Comparison of ENCODE assay signal across 1 cellular context in the genomic region with DNA sequence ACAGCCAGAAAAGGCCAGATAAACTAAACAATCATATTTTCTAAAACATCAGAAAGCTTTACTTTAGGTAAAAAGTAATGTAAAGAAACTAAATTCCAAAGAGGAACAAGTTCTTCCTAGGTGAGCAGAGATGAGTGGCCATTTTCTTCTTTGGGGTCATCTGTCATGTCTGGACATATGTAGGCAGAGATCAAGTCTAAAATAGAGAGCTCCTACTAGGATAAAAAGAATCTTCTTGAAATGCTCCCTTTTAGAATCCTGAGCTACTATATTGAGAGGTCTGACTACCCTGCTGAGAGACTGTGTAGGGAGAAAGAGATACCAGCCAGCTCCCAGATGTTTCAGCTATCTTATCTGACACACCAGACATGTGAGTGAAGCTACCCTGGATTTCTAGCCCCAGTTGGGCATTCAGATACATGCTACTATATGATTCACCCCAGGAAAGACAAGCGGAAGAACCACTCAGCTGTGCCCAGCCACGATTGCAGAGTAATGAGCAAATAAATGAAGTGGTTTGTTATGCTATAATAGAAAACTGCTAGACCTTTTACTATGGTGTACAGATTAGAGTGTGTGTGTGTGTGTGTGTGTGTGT.
TF ChIP-seq lines count a peak whose summit lies in the region.

No MANE protein-coding gene starts in this region.

TF ChIP-seq in K562, 482 proteins besides CTCF, POLR2A, EP300 and RAD21 (continued from another document and continues in another):
- TF ChIP-seq TEAD1 (CRISPR knock-in tag; IDR thresholded peaks at IDR 0.05), result peak in 1 of 2 experiments; percentile 84; a peak in 2 of 4 replicates
- TF ChIP-seq SOX6 (IDR thresholded peaks at IDR 0.05), result peak; percentile 93
- TF ChIP-seq, protein P1, sequence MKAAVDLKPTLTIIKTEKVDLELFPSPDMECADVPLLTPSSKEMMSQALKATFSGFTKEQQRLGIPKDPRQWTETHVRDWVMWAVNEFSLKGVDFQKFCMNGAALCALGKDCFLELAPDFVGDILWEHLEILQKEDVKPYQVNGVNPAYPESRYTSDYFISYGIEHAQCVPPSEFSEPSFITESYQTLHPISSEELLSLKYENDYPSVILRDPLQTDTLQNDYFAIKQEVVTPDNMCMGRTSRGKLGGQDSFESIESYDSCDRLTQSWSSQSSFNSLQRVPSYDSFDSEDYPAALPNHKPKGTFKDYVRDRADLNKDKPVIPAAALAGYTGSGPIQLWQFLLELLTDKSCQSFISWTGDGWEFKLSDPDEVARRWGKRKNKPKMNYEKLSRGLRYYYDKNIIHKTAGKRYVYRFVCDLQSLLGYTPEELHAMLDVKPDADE (conservative IDR thresholded peaks at IDR 0.05; ENCODE audit: control insufficient read depth, low read depth, low read length), result peak; percentile 67; the same call in 1 of the 2 replicates
- no peak for TF ChIP-seq CBX1 (IDR thresholded peaks at IDR 0.05; ENCODE audit: low read depth)
- TF ChIP-seq PTTG1 (tag; IDR thresholded peaks at IDR 0.05; ENCODE audit: low read depth), result no peak
- peak; percentile 65; the same call in 1 of the 2 replicates for TF ChIP-seq ZNF274 (IDR thresholded peaks at IDR 0.05; ENCODE audit: borderline replicate concordance, low read depth, low read length)
- TF ChIP-seq ZNF696 (CRISPR knock-in tag; conservative IDR thresholded peaks at IDR 0.05), result no peak
- TF ChIP-seq, protein P2, sequence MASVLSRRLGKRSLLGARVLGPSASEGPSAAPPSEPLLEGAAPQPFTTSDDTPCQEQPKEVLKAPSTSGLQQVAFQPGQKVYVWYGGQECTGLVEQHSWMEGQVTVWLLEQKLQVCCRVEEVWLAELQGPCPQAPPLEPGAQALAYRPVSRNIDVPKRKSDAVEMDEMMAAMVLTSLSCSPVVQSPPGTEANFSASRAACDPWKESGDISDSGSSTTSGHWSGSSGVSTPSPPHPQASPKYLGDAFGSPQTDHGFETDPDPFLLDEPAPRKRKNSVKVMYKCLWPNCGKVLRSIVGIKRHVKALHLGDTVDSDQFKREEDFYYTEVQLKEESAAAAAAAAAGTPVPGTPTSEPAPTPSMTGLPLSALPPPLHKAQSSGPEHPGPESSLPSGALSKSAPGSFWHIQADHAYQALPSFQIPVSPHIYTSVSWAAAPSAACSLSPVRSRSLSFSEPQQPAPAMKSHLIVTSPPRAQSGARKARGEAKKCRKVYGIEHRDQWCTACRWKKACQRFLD (CRISPR knock-in tag; IDR thresholded peaks at IDR 0.05), result peak; percentile 93; the same call in 1 of the 2 replicates
- peak; percentile 99 for TF ChIP-seq POLR2AphosphoS5 (IDR thresholded peaks at IDR 0.05; ENCODE audit: control insufficient read depth, insufficient read depth, low read depth, low read length)
- 0 out of 2 replicates have a peak, but pooled peaks have one; percentile 78 for TF ChIP-seq ERF (CRISPR knock-in tag; IDR thresholded peaks at IDR 0.05)
- peak; percentile 78; the same call in 1 of the 2 replicates for TF ChIP-seq RNF2 (IDR thresholded peaks at IDR 0.05)
- TF ChIP-seq ASH1L (IDR thresholded peaks at IDR 0.05; ENCODE audit: borderline replicate concordance, low read depth, partially characterized antibody), result no peak
- TF ChIP-seq ZBED1 (IDR thresholded peaks at IDR 0.05), result peak; percentile 71; the same call in 1 of the 2 replicates
- TF ChIP-seq ETV1 (tag; conservative IDR thresholded peaks at IDR 0.05; ENCODE audit: low read depth), result peak; percentile 86
- no peak for TF ChIP-seq ELF1 (tag; IDR thresholded peaks at IDR 0.05)
- TF ChIP-seq DACH1 (IDR thresholded peaks at IDR 0.05; ENCODE audit: partially characterized antibody), result peak; percentile 91
- TF ChIP-seq SMC3 (conservative IDR thresholded peaks at IDR 0.05; ENCODE audit: insufficient read depth, low read depth, low read length), result no peak
- TF ChIP-seq ZNF174 (CRISPR knock-in tag; IDR thresholded peaks at IDR 0.05), result no peak
- no peak for TF ChIP-seq ZC3H4 (CRISPR knock-in tag; IDR thresholded peaks at IDR 0.05; ENCODE audit: borderline replicate concordance)
- no peak for TF ChIP-seq SLC30A9 (CRISPR knock-in tag; IDR thresholded peaks at IDR 0.05)
- TF ChIP-seq ZNF408 (CRISPR knock-in tag; IDR thresholded peaks at IDR 0.05; ENCODE audit: low read depth), result no peak
- TF ChIP-seq NELFE (IDR thresholded peaks at IDR 0.05; ENCODE audit: insufficient read depth, insufficient read length), result no peak
- TF ChIP-seq, protein P3, sequence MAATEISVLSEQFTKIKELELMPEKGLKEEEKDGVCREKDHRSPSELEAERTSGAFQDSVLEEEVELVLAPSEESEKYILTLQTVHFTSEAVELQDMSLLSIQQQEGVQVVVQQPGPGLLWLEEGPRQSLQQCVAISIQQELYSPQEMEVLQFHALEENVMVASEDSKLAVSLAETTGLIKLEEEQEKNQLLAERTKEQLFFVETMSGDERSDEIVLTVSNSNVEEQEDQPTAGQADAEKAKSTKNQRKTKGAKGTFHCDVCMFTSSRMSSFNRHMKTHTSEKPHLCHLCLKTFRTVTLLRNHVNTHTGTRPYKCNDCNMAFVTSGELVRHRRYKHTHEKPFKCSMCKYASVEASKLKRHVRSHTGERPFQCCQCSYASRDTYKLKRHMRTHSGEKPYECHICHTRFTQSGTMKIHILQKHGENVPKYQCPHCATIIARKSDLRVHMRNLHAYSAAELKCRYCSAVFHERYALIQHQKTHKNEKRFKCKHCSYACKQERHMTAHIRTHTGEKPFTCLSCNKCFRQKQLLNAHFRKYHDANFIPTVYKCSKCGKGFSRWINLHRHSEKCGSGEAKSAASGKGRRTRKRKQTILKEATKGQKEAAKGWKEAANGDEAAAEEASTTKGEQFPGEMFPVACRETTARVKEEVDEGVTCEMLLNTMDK (IDR thresholded peaks at IDR 0.05; ENCODE audit: borderline replicate concordance, insufficient read depth, low read depth, low read length, poor library complexity, severe bottlenecking), result no peak
- TF ChIP-seq DMBX1 (CRISPR knock-in tag; IDR thresholded peaks at IDR 0.05; ENCODE audit: borderline replicate concordance), result peak; percentile 93
- TF ChIP-seq TAF15 (IDR thresholded peaks at IDR 0.05; ENCODE audit: low read depth, low read length), result no peak
- peak; percentile 97 for TF ChIP-seq MTA2 (IDR thresholded peaks at IDR 0.05; ENCODE audit: low read depth)
- TF ChIP-seq KAT7 (CRISPR knock-in tag; IDR thresholded peaks at IDR 0.05; ENCODE audit: borderline replicate concordance), result no peak
- TF ChIP-seq, protein P4, sequence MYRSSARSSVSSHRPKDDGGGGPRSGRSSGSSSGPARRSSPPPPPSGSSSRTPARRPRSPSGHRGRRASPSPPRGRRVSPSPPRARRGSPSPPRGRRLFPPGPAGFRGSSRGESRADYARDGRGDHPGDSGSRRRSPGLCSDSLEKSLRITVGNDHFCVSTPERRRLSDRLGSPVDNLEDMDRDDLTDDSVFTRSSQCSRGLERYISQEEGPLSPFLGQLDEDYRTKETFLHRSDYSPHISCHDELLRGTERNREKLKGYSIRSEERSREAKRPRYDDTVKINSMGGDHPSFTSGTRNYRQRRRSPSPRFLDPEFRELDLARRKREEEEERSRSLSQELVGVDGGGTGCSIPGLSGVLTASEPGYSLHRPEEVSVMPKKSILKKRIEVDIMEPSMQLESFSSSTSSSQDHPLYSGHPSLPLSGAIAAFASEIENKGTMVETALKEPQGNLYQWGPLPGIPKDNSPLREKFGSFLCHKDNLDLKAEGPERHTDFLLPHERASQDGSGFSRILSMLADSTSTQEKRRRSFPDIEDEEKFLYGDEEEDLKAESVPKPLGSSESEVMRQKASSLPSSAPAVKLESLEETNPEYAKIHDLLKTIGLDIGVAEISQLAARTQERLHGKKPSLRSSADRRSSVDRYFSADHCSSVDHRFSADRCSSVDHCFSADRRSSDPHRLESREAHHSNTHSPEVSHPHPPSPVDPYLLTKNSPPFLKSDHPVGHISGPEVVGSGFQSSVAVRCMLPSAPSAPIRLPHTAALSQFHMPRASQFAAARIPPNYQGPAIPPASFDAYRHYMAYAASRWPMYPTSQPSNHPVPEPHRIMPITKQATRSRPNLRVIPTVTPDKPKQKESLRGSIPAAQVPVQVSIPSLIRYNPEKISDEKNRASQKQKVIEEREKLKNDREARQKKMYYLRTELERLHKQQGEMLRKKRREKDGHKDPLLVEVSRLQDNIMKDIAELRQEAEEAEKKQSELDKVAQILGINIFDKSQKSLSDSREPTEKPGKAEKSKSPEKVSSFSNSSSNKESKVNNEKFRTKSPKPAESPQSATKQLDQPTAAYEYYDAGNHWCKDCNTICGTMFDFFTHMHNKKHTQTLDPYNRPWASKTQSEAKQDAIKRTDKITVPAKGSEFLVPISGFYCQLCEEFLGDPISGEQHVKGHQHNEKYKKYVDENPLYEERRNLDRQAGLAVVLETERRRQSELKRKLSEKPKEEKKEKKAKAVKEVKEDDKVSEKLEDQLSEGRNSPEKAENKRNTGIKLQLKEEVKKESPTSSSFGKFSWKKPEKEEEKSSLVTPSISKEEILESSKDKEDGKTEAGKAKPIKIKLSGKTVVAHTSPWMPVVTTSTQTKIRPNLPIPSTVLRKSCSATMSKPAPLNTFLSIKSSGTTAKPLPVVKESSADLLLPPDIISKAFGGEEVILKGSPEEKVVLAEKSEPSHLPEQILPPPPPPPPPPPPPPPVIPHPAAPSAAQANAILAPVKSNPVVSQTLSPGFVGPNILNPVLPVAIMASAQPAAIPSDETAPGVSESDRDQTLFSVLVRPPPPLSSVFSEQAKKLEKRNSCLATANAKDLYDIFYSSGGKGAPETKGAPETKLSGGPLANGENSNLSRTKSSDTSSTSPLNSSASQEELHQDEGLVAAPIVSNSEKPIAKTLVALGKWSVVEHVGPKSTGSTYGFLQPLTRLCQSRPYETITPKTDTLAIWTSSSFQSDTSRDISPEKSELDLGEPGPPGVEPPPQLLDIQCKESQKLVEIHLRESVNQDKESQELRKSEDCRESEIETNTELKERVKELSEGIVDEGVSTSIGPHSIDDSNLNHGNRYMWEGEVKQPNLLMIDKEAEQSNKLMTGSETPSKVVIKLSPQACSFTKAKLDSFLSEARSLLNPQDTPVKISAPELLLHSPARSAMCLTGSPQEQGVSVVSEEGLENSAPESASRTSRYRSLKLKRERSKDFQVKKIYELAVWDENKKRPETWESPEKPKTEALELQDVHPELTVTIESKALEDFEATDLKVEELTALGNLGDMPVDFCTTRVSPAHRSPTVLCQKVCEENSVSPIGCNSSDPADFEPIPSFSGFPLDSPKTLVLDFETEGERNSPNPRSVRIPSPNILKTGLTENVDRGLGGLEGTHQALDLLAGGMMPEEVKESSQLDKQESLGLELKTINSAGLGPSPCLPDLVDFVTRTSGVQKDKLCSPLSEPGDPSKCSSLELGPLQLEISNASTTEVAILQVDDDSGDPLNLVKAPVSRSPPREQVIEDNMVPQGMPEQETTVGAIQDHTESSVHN (IDR thresholded peaks at IDR 0.05; ENCODE audit: borderline replicate concordance in 1 of 2, low read depth in 1 of 2), result no peak
- no peak for TF ChIP-seq CREBBP (IDR thresholded peaks at IDR 0.05; ENCODE audit: low read depth, low read length)
- peak; percentile 97 for TF ChIP-seq ZNF589 (CRISPR knock-in tag; IDR thresholded peaks at IDR 0.05; ENCODE audit: low read depth)
- no peak for TF ChIP-seq BRF1 (IDR thresholded peaks at IDR 0.05; ENCODE audit: borderline replicate concordance, extremely low read depth, insufficient read length)
- no peak for TF ChIP-seq ZSCAN32 (CRISPR knock-in tag; IDR thresholded peaks at IDR 0.05)
- TF ChIP-seq, protein P5, sequence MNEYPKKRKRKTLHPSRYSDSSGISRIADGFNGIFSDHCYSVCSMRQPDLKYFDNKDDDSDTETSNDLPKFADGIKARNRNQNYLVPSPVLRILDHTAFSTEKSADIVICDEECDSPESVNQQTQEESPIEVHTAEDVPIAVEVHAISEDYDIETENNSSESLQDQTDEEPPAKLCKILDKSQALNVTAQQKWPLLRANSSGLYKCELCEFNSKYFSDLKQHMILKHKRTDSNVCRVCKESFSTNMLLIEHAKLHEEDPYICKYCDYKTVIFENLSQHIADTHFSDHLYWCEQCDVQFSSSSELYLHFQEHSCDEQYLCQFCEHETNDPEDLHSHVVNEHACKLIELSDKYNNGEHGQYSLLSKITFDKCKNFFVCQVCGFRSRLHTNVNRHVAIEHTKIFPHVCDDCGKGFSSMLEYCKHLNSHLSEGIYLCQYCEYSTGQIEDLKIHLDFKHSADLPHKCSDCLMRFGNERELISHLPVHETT (CRISPR knock-in tag; conservative IDR thresholded peaks at IDR 0.05 in 1 of 2, IDR thresholded peaks at IDR 0.05 in 1 of 2), result peak in 1 of 2 experiments; percentile 88; a peak in 2 of 4 replicates
- TF ChIP-seq, protein P6, sequence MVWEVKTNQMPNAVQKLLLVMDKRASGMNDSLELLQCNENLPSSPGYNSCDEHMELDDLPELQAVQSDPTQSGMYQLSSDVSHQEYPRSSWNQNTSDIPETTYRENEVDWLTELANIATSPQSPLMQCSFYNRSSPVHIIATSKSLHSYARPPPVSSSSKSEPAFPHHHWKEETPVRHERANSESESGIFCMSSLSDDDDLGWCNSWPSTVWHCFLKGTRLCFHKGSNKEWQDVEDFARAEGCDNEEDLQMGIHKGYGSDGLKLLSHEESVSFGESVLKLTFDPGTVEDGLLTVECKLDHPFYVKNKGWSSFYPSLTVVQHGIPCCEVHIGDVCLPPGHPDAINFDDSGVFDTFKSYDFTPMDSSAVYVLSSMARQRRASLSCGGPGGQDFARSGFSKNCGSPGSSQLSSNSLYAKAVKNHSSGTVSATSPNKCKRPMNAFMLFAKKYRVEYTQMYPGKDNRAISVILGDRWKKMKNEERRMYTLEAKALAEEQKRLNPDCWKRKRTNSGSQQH (CRISPR knock-in tag; IDR thresholded peaks at IDR 0.05), result peak; percentile 85; the same call in 1 of the 2 replicates
- TF ChIP-seq ZNF766 (CRISPR knock-in tag; conservative IDR thresholded peaks at IDR 0.05), result peak; percentile 94
- TF ChIP-seq ZNF778 (CRISPR knock-in tag; IDR thresholded peaks at IDR 0.05), result no peak
- TF ChIP-seq NCOA1 (IDR thresholded peaks at IDR 0.05; ENCODE audit: low read depth), result peak; percentile 81; the same call in 1 of the 2 replicates
- TF ChIP-seq HNRNPL (IDR thresholded peaks at IDR 0.05; ENCODE audit: low read depth, low read length), result no peak
- peak; percentile 55 for TF ChIP-seq BRD9 (IDR thresholded peaks at IDR 0.05; ENCODE audit: low read depth, partially characterized antibody)
- TF ChIP-seq, protein P7, sequence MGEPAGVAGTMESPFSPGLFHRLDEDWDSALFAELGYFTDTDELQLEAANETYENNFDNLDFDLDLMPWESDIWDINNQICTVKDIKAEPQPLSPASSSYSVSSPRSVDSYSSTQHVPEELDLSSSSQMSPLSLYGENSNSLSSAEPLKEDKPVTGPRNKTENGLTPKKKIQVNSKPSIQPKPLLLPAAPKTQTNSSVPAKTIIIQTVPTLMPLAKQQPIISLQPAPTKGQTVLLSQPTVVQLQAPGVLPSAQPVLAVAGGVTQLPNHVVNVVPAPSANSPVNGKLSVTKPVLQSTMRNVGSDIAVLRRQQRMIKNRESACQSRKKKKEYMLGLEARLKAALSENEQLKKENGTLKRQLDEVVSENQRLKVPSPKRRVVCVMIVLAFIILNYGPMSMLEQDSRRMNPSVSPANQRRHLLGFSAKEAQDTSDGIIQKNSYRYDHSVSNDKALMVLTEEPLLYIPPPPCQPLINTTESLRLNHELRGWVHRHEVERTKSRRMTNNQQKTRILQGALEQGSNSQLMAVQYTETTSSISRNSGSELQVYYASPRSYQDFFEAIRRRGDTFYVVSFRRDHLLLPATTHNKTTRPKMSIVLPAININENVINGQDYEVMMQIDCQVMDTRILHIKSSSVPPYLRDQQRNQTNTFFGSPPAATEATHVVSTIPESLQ (CRISPR knock-in tag; IDR thresholded peaks at IDR 0.05), result no peak
- TF ChIP-seq ZNF551 (CRISPR knock-in tag; IDR thresholded peaks at IDR 0.05), result no peak
- TF ChIP-seq MYC (IDR thresholded peaks at IDR 0.05; ENCODE audit: low read depth, low read length), result peak; percentile 46; the same call in 1 of the 2 replicates
- TF ChIP-seq MYC (CRISPR knock-in tag; IDR thresholded peaks at IDR 0.05; ENCODE audit: borderline replicate concordance, low read depth), result no peak
